In the genomic region with DNA sequence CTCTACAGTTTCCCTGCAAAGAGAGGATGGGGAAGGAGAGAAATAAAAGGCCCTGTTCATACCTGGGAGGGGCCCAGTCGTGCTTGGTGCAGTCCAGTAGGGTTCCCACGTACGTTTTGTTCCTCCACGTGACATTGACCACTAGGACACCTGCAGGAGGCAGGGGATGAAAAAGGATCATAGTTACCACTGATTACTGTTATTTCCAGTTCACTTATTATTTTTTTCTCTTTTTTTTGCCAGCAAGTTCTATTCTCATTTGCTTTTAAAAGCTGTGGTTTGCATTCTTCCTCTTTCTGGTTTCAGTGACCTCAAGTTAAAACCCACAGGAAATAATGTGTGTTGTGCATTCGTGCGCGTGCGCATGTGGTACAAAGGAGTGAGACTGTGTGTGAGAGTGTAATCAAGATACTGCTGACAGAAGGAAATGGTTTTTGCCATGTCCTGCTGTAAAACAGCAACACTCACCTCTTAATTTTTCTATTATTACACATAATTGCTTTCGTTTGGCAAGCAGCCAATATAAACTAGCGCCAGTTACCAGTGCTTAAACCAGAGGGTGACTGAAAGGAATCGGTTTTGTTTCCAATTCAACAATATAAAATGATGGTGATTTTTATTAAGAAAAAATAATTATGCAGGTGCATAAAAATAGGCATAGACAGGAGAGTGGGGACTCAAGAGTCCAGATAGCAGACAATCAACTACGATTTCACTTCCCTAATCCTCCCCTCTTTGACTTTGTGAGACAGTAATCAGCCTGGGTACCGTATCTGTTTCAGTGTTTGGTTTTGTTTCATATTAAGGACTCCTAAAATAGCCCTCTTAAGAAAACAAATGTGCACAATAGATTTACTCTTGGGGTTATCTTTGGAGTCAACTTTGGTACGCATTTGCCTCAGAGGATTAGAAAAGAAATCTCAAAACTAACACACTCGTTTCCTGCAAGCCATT, we compare ENCODE assay signal across 1 cellular context.
TF ChIP-seq lines count a peak whose summit lies in the region.

No MANE protein-coding gene starts in this region.

TF ChIP-seq in HEK293, 187 proteins besides CTCF, POLR2A, EP300 and RAD21 (continued from another document and continues in another):
- TF ChIP-seq ZNF202 (tag by site-specific recombination; IDR thresholded peaks at IDR 0.05; ENCODE audit: borderline replicate concordance) (no peak), ZNF132 (tag by site-specific recombination; IDR thresholded peaks at IDR 0.05; ENCODE audit: borderline replicate concordance) (no peak; the same call in 1 of the 2 replicates), ZNF548 (tag by site-specific recombination; IDR thresholded peaks at IDR 0.05) (no peak), ZNF112 (tag by site-specific recombination; IDR thresholded peaks at IDR 0.05) (no peak), GLIS1 (tag by site-specific recombination; IDR thresholded peaks at IDR 0.05) (no peak), ZEB2 (tag by site-specific recombination; IDR thresholded peaks at IDR 0.05) (peak; percentile 88), ZNF423 (tag by site-specific recombination; IDR thresholded peaks at IDR 0.05) (no peak), MYNN (tag by site-specific recombination; IDR thresholded peaks at IDR 0.05; ENCODE audit: borderline replicate concordance) (no peak), ZBTB21 (tag by site-specific recombination; IDR thresholded peaks at IDR 0.05) (peak; percentile 46; the same call in 1 of the 2 replicates), ZBTB1 (tag by site-specific recombination; IDR thresholded peaks at IDR 0.05) (no peak), ZFP69B (tag by site-specific recombination; IDR thresholded peaks at IDR 0.05) (no peak), ZNF274 (IDR thresholded peaks at IDR 0.05; ENCODE audit: low read length) (no peak), ZNF274 (tag by site-specific recombination; IDR thresholded peaks at IDR 0.05; ENCODE audit: borderline replicate concordance) (no peak), GFI1B (tag by site-specific recombination; IDR thresholded peaks at IDR 0.05) (peak; percentile 90), ZNF391 (tag by site-specific recombination; IDR thresholded peaks at IDR 0.05; ENCODE audit: borderline replicate concordance, low read depth) (no peak), ZNF324 (tag by site-specific recombination; IDR thresholded peaks at IDR 0.05) (no peak), ZNF501 (tag by site-specific recombination; IDR thresholded peaks at IDR 0.05) (no peak), ZNF292 (tag by site-specific recombination; IDR thresholded peaks at IDR 0.05; ENCODE audit: borderline replicate concordance, low read depth) (no peak), ZBTB8A (tag by site-specific recombination; IDR thresholded peaks at IDR 0.05) (peak; percentile 49; the same call in 1 of the 2 replicates), ZNF133 (tag by site-specific recombination; IDR thresholded peaks at IDR 0.05) (no peak), ZNF624 (tag by site-specific recombination; IDR thresholded peaks at IDR 0.05) (no peak), ZNF621 (tag by site-specific recombination; IDR thresholded peaks at IDR 0.05) (no peak), ZNF785 (tag by site-specific recombination; IDR thresholded peaks at IDR 0.05) (no peak), ZFP3 (tag by site-specific recombination; IDR thresholded peaks at IDR 0.05; ENCODE audit: low read depth) (no peak), ZBTB20 (tag by site-specific recombination; IDR thresholded peaks at IDR 0.05) (no peak)
- TF ChIP-seq, protein P1, sequence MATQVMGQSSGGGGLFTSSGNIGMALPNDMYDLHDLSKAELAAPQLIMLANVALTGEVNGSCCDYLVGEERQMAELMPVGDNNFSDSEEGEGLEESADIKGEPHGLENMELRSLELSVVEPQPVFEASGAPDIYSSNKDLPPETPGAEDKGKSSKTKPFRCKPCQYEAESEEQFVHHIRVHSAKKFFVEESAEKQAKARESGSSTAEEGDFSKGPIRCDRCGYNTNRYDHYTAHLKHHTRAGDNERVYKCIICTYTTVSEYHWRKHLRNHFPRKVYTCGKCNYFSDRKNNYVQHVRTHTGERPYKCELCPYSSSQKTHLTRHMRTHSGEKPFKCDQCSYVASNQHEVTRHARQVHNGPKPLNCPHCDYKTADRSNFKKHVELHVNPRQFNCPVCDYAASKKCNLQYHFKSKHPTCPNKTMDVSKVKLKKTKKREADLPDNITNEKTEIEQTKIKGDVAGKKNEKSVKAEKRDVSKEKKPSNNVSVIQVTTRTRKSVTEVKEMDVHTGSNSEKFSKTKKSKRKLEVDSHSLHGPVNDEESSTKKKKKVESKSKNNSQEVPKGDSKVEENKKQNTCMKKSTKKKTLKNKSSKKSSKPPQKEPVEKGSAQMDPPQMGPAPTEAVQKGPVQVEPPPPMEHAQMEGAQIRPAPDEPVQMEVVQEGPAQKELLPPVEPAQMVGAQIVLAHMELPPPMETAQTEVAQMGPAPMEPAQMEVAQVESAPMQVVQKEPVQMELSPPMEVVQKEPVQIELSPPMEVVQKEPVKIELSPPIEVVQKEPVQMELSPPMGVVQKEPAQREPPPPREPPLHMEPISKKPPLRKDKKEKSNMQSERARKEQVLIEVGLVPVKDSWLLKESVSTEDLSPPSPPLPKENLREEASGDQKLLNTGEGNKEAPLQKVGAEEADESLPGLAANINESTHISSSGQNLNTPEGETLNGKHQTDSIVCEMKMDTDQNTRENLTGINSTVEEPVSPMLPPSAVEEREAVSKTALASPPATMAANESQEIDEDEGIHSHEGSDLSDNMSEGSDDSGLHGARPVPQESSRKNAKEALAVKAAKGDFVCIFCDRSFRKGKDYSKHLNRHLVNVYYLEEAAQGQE (tag by site-specific recombination; IDR thresholded peaks at IDR 0.05), result no peak
- TF ChIP-seq, protein P2, sequence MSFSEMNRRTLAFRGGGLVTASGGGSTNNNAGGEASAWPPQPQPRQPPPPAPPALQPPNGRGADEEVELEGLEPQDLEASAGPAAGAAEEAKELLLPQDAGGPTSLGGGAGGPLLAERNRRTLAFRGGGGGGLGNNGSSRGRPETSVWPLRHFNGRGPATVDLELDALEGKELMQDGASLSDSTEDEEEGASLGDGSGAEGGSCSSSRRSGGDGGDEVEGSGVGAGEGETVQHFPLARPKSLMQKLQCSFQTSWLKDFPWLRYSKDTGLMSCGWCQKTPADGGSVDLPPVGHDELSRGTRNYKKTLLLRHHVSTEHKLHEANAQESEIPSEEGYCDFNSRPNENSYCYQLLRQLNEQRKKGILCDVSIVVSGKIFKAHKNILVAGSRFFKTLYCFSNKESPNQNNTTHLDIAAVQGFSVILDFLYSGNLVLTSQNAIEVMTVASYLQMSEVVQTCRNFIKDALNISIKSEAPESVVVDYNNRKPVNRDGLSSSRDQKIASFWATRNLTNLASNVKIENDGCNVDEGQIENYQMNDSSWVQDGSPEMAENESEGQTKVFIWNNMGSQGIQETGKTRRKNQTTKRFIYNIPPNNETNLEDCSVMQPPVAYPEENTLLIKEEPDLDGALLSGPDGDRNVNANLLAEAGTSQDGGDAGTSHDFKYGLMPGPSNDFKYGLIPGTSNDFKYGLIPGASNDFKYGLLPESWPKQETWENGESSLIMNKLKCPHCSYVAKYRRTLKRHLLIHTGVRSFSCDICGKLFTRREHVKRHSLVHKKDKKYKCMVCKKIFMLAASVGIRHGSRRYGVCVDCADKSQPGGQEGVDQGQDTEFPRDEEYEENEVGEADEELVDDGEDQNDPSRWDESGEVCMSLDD (tag by site-specific recombination; IDR thresholded peaks at IDR 0.05), result no peak
- TF ChIP-seq, protein P3, sequence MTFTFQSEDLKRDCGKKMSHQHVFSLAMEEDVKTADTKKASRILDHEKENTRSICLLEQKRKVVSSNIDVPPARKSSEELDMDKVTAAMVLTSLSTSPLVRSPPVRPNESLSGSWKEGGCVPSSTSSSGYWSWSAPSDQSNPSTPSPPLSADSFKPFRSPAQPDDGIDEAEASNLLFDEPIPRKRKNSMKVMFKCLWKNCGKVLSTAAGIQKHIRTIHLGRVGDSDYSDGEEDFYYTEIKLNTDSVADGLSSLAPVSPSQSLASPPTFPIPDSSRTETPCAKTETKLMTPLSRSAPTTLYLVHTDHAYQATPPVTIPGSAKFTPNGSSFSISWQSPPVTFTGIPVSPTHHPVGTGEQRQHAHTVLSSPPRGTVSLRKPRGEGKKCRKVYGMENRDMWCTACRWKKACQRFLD (tag by site-specific recombination; IDR thresholded peaks at IDR 0.05), result no peak
- TF ChIP-seq, protein P4, sequence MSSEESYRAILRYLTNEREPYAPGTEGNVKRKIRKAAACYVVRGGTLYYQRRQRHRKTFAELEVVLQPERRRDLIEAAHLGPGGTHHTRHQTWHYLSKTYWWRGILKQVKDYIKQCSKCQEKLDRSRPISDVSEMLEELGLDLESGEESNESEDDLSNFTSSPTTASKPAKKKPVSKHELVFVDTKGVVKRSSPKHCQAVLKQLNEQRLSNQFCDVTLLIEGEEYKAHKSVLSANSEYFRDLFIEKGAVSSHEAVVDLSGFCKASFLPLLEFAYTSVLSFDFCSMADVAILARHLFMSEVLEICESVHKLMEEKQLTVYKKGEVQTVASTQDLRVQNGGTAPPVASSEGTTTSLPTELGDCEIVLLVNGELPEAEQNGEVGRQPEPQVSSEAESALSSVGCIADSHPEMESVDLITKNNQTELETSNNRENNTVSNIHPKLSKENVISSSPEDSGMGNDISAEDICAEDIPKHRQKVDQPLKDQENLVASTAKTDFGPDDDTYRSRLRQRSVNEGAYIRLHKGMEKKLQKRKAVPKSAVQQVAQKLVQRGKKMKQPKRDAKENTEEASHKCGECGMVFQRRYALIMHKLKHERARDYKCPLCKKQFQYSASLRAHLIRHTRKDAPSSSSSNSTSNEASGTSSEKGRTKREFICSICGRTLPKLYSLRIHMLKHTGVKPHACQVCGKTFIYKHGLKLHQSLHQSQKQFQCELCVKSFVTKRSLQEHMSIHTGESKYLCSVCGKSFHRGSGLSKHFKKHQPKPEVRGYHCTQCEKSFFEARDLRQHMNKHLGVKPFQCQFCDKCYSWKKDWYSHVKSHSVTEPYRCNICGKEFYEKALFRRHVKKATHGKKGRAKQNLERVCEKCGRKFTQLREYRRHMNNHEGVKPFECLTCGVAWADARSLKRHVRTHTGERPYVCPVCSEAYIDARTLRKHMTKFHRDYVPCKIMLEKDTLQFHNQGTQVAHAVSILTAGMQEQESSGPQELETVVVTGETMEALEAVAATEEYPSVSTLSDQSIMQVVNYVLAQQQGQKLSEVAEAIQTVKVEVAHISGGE (tag by site-specific recombination; conservative IDR thresholded peaks at IDR 0.05; ENCODE audit: low read depth), result no peak
- TF ChIP-seq, protein P5, sequence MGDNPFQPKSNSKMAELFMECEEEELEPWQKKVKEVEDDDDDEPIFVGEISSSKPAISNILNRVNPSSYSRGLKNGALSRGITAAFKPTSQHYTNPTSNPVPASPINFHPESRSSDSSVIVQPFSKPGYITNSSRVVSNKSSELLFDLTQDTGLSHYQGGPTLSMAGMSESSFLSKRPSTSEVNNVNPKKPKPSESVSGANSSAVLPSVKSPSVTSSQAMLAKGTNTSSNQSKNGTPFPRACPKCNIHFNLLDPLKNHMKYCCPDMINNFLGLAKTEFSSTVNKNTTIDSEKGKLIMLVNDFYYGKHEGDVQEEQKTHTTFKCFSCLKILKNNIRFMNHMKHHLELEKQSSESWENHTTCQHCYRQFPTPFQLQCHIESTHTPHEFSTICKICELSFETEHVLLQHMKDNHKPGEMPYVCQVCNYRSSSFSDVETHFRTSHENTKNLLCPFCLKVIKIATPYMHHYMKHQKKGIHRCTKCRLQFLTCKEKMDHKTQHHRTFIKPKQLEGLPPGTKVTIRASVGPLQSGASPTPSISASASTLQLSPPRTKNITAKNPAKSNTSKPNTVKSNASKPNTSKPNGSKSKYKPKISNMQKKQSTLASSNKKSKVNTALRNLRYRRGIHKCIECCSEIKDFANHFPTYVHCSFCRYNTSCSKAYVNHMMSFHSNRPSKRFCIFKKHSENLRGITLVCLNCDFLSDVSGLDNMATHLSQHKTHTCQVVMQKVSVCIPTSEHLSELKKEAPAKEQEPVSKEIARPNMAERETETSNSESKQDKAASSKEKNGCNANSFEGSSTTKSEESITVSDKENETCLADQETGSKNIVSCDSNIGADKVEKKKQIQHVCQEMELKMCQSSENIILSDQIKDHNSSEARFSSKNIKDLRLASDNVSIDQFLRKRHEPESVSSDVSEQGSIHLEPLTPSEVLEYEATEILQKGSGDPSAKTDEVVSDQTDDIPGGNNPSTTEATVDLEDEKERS (tag by site-specific recombination; IDR thresholded peaks at IDR 0.05), result no peak
- TF ChIP-seq, protein P6, sequence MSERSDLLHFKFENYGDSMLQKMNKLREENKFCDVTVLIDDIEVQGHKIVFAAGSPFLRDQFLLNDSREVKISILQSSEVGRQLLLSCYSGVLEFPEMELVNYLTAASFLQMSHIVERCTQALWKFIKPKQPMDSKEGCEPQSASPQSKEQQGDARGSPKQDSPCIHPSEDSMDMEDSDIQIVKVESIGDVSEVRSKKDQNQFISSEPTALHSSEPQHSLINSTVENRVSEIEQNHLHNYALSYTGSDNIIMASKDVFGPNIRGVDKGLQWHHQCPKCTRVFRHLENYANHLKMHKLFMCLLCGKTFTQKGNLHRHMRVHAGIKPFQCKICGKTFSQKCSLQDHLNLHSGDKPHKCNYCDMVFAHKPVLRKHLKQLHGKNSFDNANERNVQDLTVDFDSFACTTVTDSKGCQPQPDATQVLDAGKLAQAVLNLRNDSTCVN (tag by site-specific recombination; optimal IDR thresholded peaks at IDR 0.05), result no peak
- TF ChIP-seq, protein P7, sequence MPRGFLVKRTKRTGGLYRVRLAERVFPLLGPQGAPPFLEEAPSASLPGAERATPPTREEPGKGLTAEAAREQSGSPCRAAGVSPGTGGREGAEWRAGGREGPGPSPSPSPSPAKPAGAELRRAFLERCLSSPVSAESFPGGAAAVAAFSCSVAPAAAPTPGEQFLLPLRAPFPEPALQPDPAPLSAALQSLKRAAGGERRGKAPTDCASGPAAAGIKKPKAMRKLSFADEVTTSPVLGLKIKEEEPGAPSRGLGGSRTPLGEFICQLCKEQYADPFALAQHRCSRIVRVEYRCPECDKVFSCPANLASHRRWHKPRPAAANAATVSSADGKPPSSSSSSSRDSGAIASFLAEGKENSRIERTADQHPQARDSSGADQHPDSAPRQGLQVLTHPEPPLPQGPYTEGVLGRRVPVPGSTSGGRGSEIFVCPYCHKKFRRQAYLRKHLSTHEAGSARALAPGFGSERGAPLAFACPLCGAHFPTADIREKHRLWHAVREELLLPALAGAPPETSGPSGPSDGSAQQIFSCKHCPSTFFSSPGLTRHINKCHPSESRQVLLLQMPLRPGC (tag by site-specific recombination; IDR thresholded peaks at IDR 0.05), result peak; percentile 67; the same call in 1 of the 2 replicates
